In the genomic region with DNA sequence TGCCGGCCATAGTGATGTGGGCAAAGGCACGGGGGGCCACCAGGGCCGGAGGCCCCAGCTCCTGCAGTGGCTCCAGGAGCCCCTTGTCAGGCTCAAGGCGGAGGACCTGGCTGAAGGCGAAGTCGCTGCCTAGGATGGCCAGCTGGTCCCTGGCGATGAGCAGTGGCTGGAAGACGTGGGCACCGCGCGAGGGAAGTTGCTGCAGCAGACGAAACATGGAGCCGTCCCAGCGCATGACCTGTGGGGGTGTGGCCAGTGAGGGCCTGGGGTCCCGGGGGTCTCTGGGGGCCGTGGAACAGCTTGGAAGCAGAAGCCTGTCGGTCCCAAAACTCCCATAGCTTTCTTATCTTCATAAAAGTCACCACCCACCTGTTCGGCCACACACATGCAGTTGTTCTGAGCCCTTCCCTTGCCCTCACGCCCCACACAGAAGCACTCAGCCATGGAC, we compare ENCODE assay signal across 1 cellular context.
TF ChIP-seq lines count a peak whose summit lies in the region.

No MANE protein-coding gene starts in this region.

TF ChIP-seq in IMR-90, 13 proteins besides CTCF, POLR2A, EP300 and RAD21 (continued from another document):
- TF ChIP-seq, protein P1, sequence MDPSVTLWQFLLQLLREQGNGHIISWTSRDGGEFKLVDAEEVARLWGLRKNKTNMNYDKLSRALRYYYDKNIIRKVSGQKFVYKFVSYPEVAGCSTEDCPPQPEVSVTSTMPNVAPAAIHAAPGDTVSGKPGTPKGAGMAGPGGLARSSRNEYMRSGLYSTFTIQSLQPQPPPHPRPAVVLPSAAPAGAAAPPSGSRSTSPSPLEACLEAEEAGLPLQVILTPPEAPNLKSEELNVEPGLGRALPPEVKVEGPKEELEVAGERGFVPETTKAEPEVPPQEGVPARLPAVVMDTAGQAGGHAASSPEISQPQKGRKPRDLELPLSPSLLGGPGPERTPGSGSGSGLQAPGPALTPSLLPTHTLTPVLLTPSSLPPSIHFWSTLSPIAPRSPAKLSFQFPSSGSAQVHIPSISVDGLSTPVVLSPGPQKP (IDR thresholded peaks at IDR 0.05; ENCODE audit: borderline replicate concordance, low read depth, low read length), result no peak
- TF ChIP-seq CHD1 (IDR thresholded peaks at IDR 0.05; ENCODE audit: low read depth, low read length) (no peak), SMC3 (IDR thresholded peaks at IDR 0.05; ENCODE audit: low read depth, low read length) (no peak), FOS (IDR thresholded peaks at IDR 0.05; ENCODE audit: low read depth, low read length) (no peak), RCOR1 (IDR thresholded peaks at IDR 0.05; ENCODE audit: insufficient replicate concordance, low read length) (no peak), USF2 (IDR thresholded peaks at IDR 0.05; ENCODE audit: low read depth, low read length) (no peak), RFX5 (IDR thresholded peaks at IDR 0.05; ENCODE audit: low read depth, low read length) (no peak), CEBPB (IDR thresholded peaks at IDR 0.05; ENCODE audit: low read depth, low read length) (no peak), MAFK (IDR thresholded peaks at IDR 0.05; ENCODE audit: low read depth, low read length) (no peak), MXI1 (IDR thresholded peaks at IDR 0.05; ENCODE audit: borderline replicate concordance, low read depth, low read length) (no peak), BHLHE40 (IDR thresholded peaks at IDR 0.05; ENCODE audit: low read depth, low read length) (no peak), MAZ (IDR thresholded peaks at IDR 0.05; ENCODE audit: borderline replicate concordance, low read depth, low read length) (no peak)
TF ChIP-seq in IMR-90: peak in this region for 0.
